9 cellular contexts compared by ENCODE assay signal in genomic region chr10:102673961-102674511, GRCh38. TPM values are rescaled to one million over a fixed set of nuclear protein-coding genes. Genes with fewer than 3 reads are reported as not detected.
DNase-seq lines count a peak whose midpoint lies in the region; ATAC-seq, FAIRE-seq and TF ChIP-seq lines count a peak whose summit lies in the region.
"Had no signal": no experiment of that assay in that cellular context is flagged by ENCODE, and none has a peak within 500 bp of the region (broad histone marks: within the 10 kb centered on the region; RNA-seq: fewer than 3 reads in every experiment).

No MANE protein-coding gene starts in this region.

- H3K4me1 ChIP-seq in skeletal muscle tissue (ENCODE audit: control insufficient read depth in 3 of 3, insufficient read depth in 3 of 3, low read length in 3 of 3), result peaks cover 52 to 61% (median 59%) of the 10 kb centered on the region in 3 donors

- ATAC-seq in HG02852 (IDR thresholded peaks at IDR 0.05; ENCODE audit: unreplicated experiment), result peak; percentile 50

- H3K27ac ChIP-seq in skeletal muscle tissue (ENCODE audit: low read depth, low read length), result peak overlapping the region; percentile 72

- H3K36me3 ChIP-seq in bronchial epithelial cell (ENCODE audit: control insufficient read depth, insufficient read depth, low read length) (no peaks in the 10 kb centered on the region), skeletal muscle tissue (ENCODE audit: control insufficient read depth in 3 of 3, insufficient read depth in 3 of 3, low read length in 3 of 3) (no peaks in the 10 kb centered on the region)

- TF ChIP-seq CTCF in AG09309 (IDR thresholded peaks at IDR 0.05; ENCODE audit: control insufficient read depth, insufficient read depth, low read depth, low read length, missing control alignments) (no peak), WI38 (IDR thresholded peaks at IDR 0.05; ENCODE audit: low read depth, low read length) (no peak), bronchial epithelial cell (IDR thresholded peaks at IDR 0.05; ENCODE audit: insufficient read depth, low read length, severe bottlenecking) (no peak)

- no peaks in the 10 kb centered on the region for H3K27me3 ChIP-seq in bronchial epithelial cell (ENCODE audit: control insufficient read depth, insufficient read depth, low read length)
- no peaks in the 10 kb centered on the region for H3K27me3 ChIP-seq in skeletal muscle tissue (ENCODE audit: control insufficient read depth in 3 of 3, insufficient read depth in 3 of 3, low read length in 3 of 3)

- H3K9me3 ChIP-seq in skeletal muscle tissue (ENCODE audit: control insufficient read depth in 3 of 3, low read length in 3 of 3), result no peaks in the 10 kb centered on the region

- H3K4me3 ChIP-seq in AG09309 (ENCODE audit: control insufficient read depth, low read depth, low read length) (peak overlapping the region; percentile 25), WI38 (ENCODE audit: low read depth, low read length) (peak overlapping the region; percentile 44), bronchial epithelial cell (ENCODE audit: low read depth, low read length) (no peak overlapping the region), skeletal muscle tissue (ENCODE audit: low read length in 3 of 3) (peak overlapping the region; percentile 46 to 57 (median 51))

- FAIRE-seq in bronchial epithelial cell (lab: Jason Lieb, UNC) (no peak), GM19239 (lab: Jason Lieb, UNC) (no peak)
- FAIRE-seq: GM18507 had no signal

- no peak for DNase-seq in AG09309 (ENCODE audit: low read depth)
- DNase-seq in bronchial epithelial cell (ENCODE audit: low read depth), result peak; percentile 87
- DNase-seq in islet precursor cell, result peak; percentile 77
- DNase-seq in DMS114 treated with DMSO at 0.1 percent for 48 hours (lab: John Stamatoyannopoulos, UW; ENCODE audit: unreplicated experiment), result no peak
- DNase-seq in GM19239 (ENCODE audit: insufficient read length, low spot score), result no peak

- peak overlapping the region; percentile 47 to 70 (median 59) for H3K9ac ChIP-seq in skeletal muscle tissue (ENCODE audit: low read depth in 1 of 3, low read length in 3 of 3)

RNA-seq across cellular contexts. Expression of gene TRIM8, which starts 29.8 kb away (rescaled TPM):
- 31.1 and 41.2 TPM in 2 replicates for total RNA-seq in bronchial epithelial cell
- 44.4 TPM for total RNA-seq in skeletal muscle tissue

RNA-seq across cellular contexts. Expression of gene ARL3, which starts 40.2 kb away (rescaled TPM):
- total RNA-seq in bronchial epithelial cell (4.7 and 5.8 TPM in 2 replicates), skeletal muscle tissue (5.2 TPM)

RNA-seq across cellular contexts. Expression of gene SFXN2, which starts 40.4 kb away (rescaled TPM):
- total RNA-seq in bronchial epithelial cell (0.64 and 3.4 TPM in 2 replicates), skeletal muscle tissue (4.2 TPM)

Comparison
In these comparisons a context has a peak if more than half of its experiments do, and no peak if none do; other contexts are left out.
1. DNase-seq: peak in bronchial epithelial cell (single experiment) and islet precursor cell (single experiment); none in AG09309 (single experiment), DMS114 treated with DMSO at 0.1 percent for 48 hours (single experiment) and GM19239 (single experiment).